ENCODE assay signal across 29 cellular contexts in genomic region chr15:44861439-44861910, GRCh38.
"Had no signal": no experiment of that assay in that cellular context is flagged by ENCODE, and none has a peak within 500 bp of the region (broad histone marks: within the 10 kb centered on the region; RNA-seq: fewer than 3 reads in every experiment).

No MANE protein-coding gene starts in this region.

- H3K36me3 ChIP-seq: ascending aorta, breast epithelium, cardiac muscle cell, colonic mucosa, gastrocnemius medialis, heart left ventricle had no signal

- H3K4me1 ChIP-seq: ascending aorta, breast epithelium, colonic mucosa, foreskin keratinocyte, gastrocnemius medialis, heart left ventricle had no signal

- H3K4me3 ChIP-seq: ascending aorta, breast epithelium, cardiac muscle cell, colonic mucosa, dorsolateral prefrontal cortex, gastrocnemius medialis, heart left ventricle had no signal

- H3K27ac ChIP-seq: ascending aorta, breast epithelium, cardiac muscle cell, colonic mucosa, dorsolateral prefrontal cortex, foreskin keratinocyte, gastrocnemius medialis, heart left ventricle had no signal

- ATAC-seq: activated T-cell treated with anti-CD3 and anti-CD28 coated beads, Interleukin-2, amount 50 U/mL, for 72 hours; esophagus mucosa; foreskin keratinocyte; gastrocnemius medialis had no signal

- DNase-seq: activated CD4-positive, alpha-beta memory T cell treated with anti-CD3 and anti-CD28 coated beads, Interleukin-2, amount 10 ng/mL, durations not matched to agents 7 days and 5 days; activated CD4-positive, alpha-beta T cell treated with anti-CD3 and anti-CD28 coated beads for 1 hour; activated CD4-positive, alpha-beta T cell treated with anti-CD3 and anti-CD28 coated beads for 4 hours; activated CD4-positive, alpha-beta T cell treated with anti-CD3 and anti-CD28 coated beads, Interleukin-2, amount 10 ng/mL, durations not matched to agents 7 days and 5 days; activated CD4-positive, alpha-beta T cell treated with anti-CD3 and anti-CD28 coated beads, Interleukin-2, amount 50 U/mL, for 4 hours; activated CD4-positive, CD25-positive, alpha-beta regulatory T cell; activated CD8-positive, alpha-beta memory T cell treated with anti-CD3 and anti-CD28 coated beads, Interleukin-2, amount 50 U/mL, for 48 hours; activated gamma-delta T cell treated with Interleukin-2 at 50 U/mL for 16 hours; activated naive CD4-positive, alpha-beta T cell treated with anti-CD3 and anti-CD28 coated beads, Interleukin-2, amount 50 U/mL, for 16 hours; activated naive CD4-positive, alpha-beta T cell treated with Interleukin-2 at 50 U/mL for 16 hours; activated T-cell treated with anti-CD3 and anti-CD28 coated beads for 4 hours; activated T-cell treated with anti-CD3 and anti-CD28 coated beads, Interleukin-2, amount 50 U/mL, for 24 hours; activated T-cell treated with anti-CD3 and anti-CD28 coated beads, Interleukin-2, amount 50 U/mL, for 72 hours; amygdala; central memory CD4-positive, alpha-beta T cell; cerebellar nuclear complex; colonic mucosa; dorsolateral prefrontal cortex; effector memory CD4-positive, alpha-beta T cell; endodermal cell; foreskin keratinocyte; gastrocnemius medialis; glutamatergic neuron; heart left ventricle; T-helper 2 cell had no signal

- H3K9me3 ChIP-seq: ascending aorta, colonic mucosa, gastrocnemius medialis had no signal

- H3K27me3 ChIP-seq: ascending aorta, breast epithelium, cardiac muscle cell, colonic mucosa, gastrocnemius medialis, heart left ventricle had no signal
